ENCODE assay signal across 8 cellular contexts in the genomic region with DNA sequence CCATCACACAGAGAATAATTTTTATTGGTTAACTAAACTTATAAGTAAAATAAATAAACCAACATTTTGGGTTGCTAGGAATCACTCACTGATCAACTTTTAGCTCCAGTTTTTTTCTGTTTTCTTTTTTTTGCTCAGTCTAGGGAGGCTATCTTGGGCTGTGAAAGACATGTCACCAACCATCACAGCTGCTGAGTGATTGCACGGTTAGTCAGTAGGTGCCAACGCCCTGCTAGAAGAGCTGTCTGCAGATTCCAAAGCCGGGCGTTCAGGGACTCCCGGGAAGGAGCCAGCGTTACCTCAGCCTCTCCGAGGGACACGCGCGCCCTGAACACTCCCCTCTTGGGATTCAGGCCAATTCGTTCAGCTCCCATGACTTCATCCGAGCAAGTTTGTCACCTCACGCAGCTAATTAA. TPM values are rescaled to one million over a fixed set of nuclear protein-coding genes. Genes with fewer than 3 reads are reported as not detected.
DNase-seq lines count a peak whose midpoint lies in the region; ATAC-seq and TF ChIP-seq lines count a peak whose summit lies in the region.

No MANE protein-coding gene starts in this region.

- H3K27ac ChIP-seq in heart right ventricle: peak overlapping the region; percentile 90 to 100 (median 96)

- H3K27me3 Mint-ChIP-seq in activated naive CD4-positive, alpha-beta T cell treated with anti-CD3 and anti-CD28 coated beads, Interleukin-2, amount 50 U/mL, for 24 hours: no peaks in the 10 kb centered on the region
- peaks cover 1% of the 10 kb centered on the region for H3K27me3 Mint-ChIP-seq in progenitor cell of endocrine pancreas

- 0 to 1% methylated on average over 13 of the region's 13 CpGs for WGBS in heart right ventricle, 2 donors

- H3K9me3 ChIP-seq in heart right ventricle: peaks cover 0 to 11% (median 6%) of the 10 kb centered on the region in 11 donors

- H3K27ac Mint-ChIP-seq in activated naive CD4-positive, alpha-beta T cell treated with anti-CD3 and anti-CD28 coated beads, Interleukin-2, amount 50 U/mL, for 24 hours: peak overlapping the region; percentile 100
- H3K27ac Mint-ChIP-seq in progenitor cell of endocrine pancreas: peak overlapping the region; percentile 100

- H3K4me3 Mint-ChIP-seq in activated naive CD4-positive, alpha-beta T cell treated with anti-CD3 and anti-CD28 coated beads, Interleukin-2, amount 50 U/mL, for 24 hours: peak overlapping the region; percentile 99
- peak overlapping the region; percentile 99 for H3K4me3 Mint-ChIP-seq in progenitor cell of endocrine pancreas (ENCODE audit: low read depth)

- ATAC-seq in HG02588 (IDR thresholded peaks at IDR 0.05; ENCODE audit: unreplicated experiment) (peak; percentile 29), heart right ventricle (peak; percentile 68 to 90 (median 84))

- peak; percentile 4 to 16 for DNase-seq in stimulated activated CD4-positive, alpha-beta T cell treated with anti-CD3 and anti-CD28 coated beads, Interleukin-4, amount 100 ng/mL, for 48 hours (ENCODE audit: low read depth in 2 of 2)
- DNase-seq in stimulated activated CD4-positive, alpha-beta T cell treated with anti-CD3 and anti-CD28 coated beads, Interleukin-2, amount 100 ng/mL, for 48 hours: no peak
- DNase-seq in NB4 (ENCODE audit: low read depth) (no peak), heart right ventricle (peak; percentile 58 to 81), progenitor cell of endocrine pancreas (ENCODE audit: low spot score, unreplicated experiment) (peak; percentile 30)
- no peak for DNase-seq in stimulated activated CD8-positive, alpha-beta memory T cell treated with anti-CD3 and anti-CD28 coated beads, Interleukin-4, amount 100 ng/mL, for 48 hours

- H3K27me3 ChIP-seq in heart right ventricle: no peaks in the 10 kb centered on the region

- H3K4me1 ChIP-seq in heart right ventricle: peaks cover 5 to 52% (median 47%) of the 10 kb centered on the region in 9 donors

- H3K9me3 Mint-ChIP-seq in activated naive CD4-positive, alpha-beta T cell treated with anti-CD3 and anti-CD28 coated beads, Interleukin-2, amount 50 U/mL, for 24 hours: no peaks in the 10 kb centered on the region
- H3K9me3 Mint-ChIP-seq in progenitor cell of endocrine pancreas (ENCODE audit: low read depth): peaks cover 4% of the 10 kb centered on the region

- peaks cover 42% of the 10 kb centered on the region for H3K4me1 Mint-ChIP-seq in activated naive CD4-positive, alpha-beta T cell treated with anti-CD3 and anti-CD28 coated beads, Interleukin-2, amount 50 U/mL, for 24 hours
- H3K4me1 Mint-ChIP-seq in progenitor cell of endocrine pancreas (ENCODE audit: low read depth): peaks cover 24% of the 10 kb centered on the region

- H3K4me3 ChIP-seq in NB4 (ENCODE audit: low read depth, low read length) (peak overlapping the region; percentile 95), heart right ventricle (peak overlapping the region; percentile 47 to 97 (median 80))

- intact Hi-C loops in heart right ventricle (cut with DNase I): no loop called here

- TF ChIP-seq POLR2A in NB4 (IDR thresholded peaks at IDR 0.05; ENCODE audit: extremely low read depth, insufficient read length): no peak

- no peak for TF ChIP-seq CTCF in NB4 (IDR thresholded peaks at IDR 0.05; ENCODE audit: low read depth, low read length)
- no peak for TF ChIP-seq CTCF in heart right ventricle (IDR thresholded peaks at IDR 0.05)
- no peak for TF ChIP-seq CTCF in progenitor cell of endocrine pancreas (IDR thresholded peaks at IDR 0.05; ENCODE audit: unreplicated experiment)

- no peaks in the 10 kb centered on the region for H3K36me3 Mint-ChIP-seq in activated naive CD4-positive, alpha-beta T cell treated with anti-CD3 and anti-CD28 coated beads, Interleukin-2, amount 50 U/mL, for 24 hours
- H3K36me3 Mint-ChIP-seq in progenitor cell of endocrine pancreas (ENCODE audit: insufficient read depth): peaks cover 3% of the 10 kb centered on the region

- H3K36me3 ChIP-seq in heart right ventricle: no peaks in the 10 kb centered on the region

RNA-seq across cellular contexts. Expression of a gene that starts 0.6 kb away (rescaled TPM):
- total RNA-seq in heart right ventricle (10 to 100 TPM; 22.8 to 43.5 (median 31.8) TPM), progenitor cell of endocrine pancreas (25.1 and 27.8 TPM in 2 replicates)
- 10 to 100 TPM in 1 of 2 donors, 1 to 10 TPM in 1; 9.9 to 10.7 TPM for polyA plus RNA-seq in heart right ventricle

RNA-seq across cellular contexts. Expression of a gene that starts 26.2 kb away (rescaled TPM):
- total RNA-seq in heart right ventricle: 100 to 1,000 TPM; 133 to 227 (median 170) TPM
- polyA plus RNA-seq in heart right ventricle: 100 to 1,000 TPM; 109 to 242 TPM
- 14.3 and 15.9 TPM in 2 replicates for total RNA-seq in progenitor cell of endocrine pancreas

Comparison
In these comparisons a context has a peak if more than half of its experiments do, and no peak if none do; other contexts are left out.
1. DNase-seq: peak in stimulated activated CD4-positive, alpha-beta T cell treated with anti-CD3 and anti-CD28 coated beads, Interleukin-4, amount 100 ng/mL, for 48 hours (2 of 2), heart right ventricle (2 of 2) and progenitor cell of endocrine pancreas (single experiment); none in stimulated activated CD4-positive, alpha-beta T cell treated with anti-CD3 and anti-CD28 coated beads, Interleukin-2, amount 100 ng/mL, for 48 hours (0 of 2), NB4 (single experiment) and stimulated activated CD8-positive, alpha-beta memory T cell treated with anti-CD3 and anti-CD28 coated beads, Interleukin-4, amount 100 ng/mL, for 48 hours (single experiment).